ENCODE assay signal across 11 cellular contexts in genomic region chr14:103984196-103984595, GRCh38. TPM values are rescaled to one million over a fixed set of nuclear protein-coding genes. Genes with fewer than 3 reads are reported as not detected.
"Had no signal": no experiment of that assay in that cellular context is flagged by ENCODE, and none has a peak within 500 bp of the region (broad histone marks: within the 10 kb centered on the region; RNA-seq: fewer than 3 reads in every experiment).

No MANE protein-coding gene starts in this region.

- H3K4me3 ChIP-seq: GM23248, GM23338, HAP-1 had no signal

- H3K36me3 ChIP-seq: HAP-1 had no signal

- H3K4me1 ChIP-seq: HAP-1 had no signal

- H3K4me3 Mint-ChIP-seq: GM23338, H9, HFFc6 had no signal

- H3K27ac ChIP-seq: GM23248 had no signal

- DNase-seq: GM23248, GOT3, H7, H9, HCEC 1CT, HFFc6 had no signal

- ATAC-seq: GM23338, HCT116 had no signal

- H3K4me1 Mint-ChIP-seq: GM23338, H9 had no signal

- H3K27ac Mint-ChIP-seq: GM23338, H9, HFFc6 had no signal

RNA-seq across cellular contexts. Expression of gene RD3L, which starts 41.9 kb away (rescaled TPM):
- total RNA-seq: GM23248, GM23338, H1, H4, H7, H9, HFFc6 had no signal

RNA-seq across cellular contexts. Expression of gene TDRD9, which starts 55.9 kb away (rescaled TPM):
- total RNA-seq: GM23248, GM23338, H1, H4, H7, H9, HFFc6 had no signal
